In the genomic region with DNA sequence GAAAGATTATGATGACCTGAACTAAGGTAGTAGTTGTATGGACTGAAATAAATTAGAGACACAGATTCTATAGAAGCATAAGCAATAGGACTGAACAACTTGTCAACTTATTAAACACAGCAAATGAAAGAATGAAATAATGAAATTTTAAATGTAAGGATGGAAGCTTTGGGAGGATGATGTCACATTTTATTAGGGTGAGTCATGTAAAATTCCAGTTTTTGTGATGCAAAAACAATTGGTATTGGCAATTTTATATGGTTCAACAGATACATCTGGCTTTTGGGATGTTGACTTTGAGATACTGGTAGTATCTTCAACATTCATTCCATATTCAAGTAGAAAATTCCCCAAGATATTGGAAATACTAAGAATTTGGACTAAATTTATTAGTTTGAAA, we compare ENCODE assay signal across 21 cellular contexts.
DNase-seq lines count a peak whose midpoint lies in the region; ATAC-seq, FAIRE-seq and TF ChIP-seq lines count a peak whose summit lies in the region.
"Had no signal": no experiment of that assay in that cellular context is flagged by ENCODE, and none has a peak within 500 bp of the region (broad histone marks: within the 10 kb centered on the region; RNA-seq: fewer than 3 reads in every experiment).

No MANE protein-coding gene starts in this region.

- H3K4me1 ChIP-seq in mammary epithelial cell (ENCODE audit: insufficient read depth, low read length) (no peaks in the 10 kb centered on the region), PC-3 (ENCODE audit: insufficient read depth, low read length) (peaks cover 25% of the 10 kb centered on the region), endothelial cell of umbilical vein (ENCODE audit: control insufficient read depth, extremely low read depth, insufficient read depth, low read length) (peaks cover 3% of the 10 kb centered on the region), osteoblast (ENCODE audit: insufficient read depth, low read length) (no peaks in the 10 kb centered on the region)
- H3K4me1 ChIP-seq: BLaER1 treated with 17β-estradiol and CSF1 and Interleukin-3, amounts not matched to agents 10 nM and 100 nM had no signal

- no peak overlapping the region for H3K27ac Mint-ChIP-seq in MCF 10A (ENCODE audit: low read depth, unreplicated experiment)
- H3K27ac Mint-ChIP-seq: CD4-positive, CD25-positive, alpha-beta regulatory T cell had no signal

- no peak overlapping the region for H3K4me3 Mint-ChIP-seq in MCF 10A (ENCODE audit: unreplicated experiment)
- H3K4me3 Mint-ChIP-seq: CD4-positive, CD25-positive, alpha-beta regulatory T cell had no signal

- no peaks in the 10 kb centered on the region for H3K9me3 Mint-ChIP-seq in MCF 10A (ENCODE audit: unreplicated experiment)

- H3K36me3 ChIP-seq in mammary epithelial cell (ENCODE audit: insufficient read depth, low read length) (no peaks in the 10 kb centered on the region), PC-3 (ENCODE audit: low read depth, low read length) (no peaks in the 10 kb centered on the region), endothelial cell of umbilical vein (ENCODE audit: control insufficient read depth in 2 of 2, extremely low read depth in 1 of 2, insufficient read depth in 2 of 2, low read length in 2 of 2) (no peaks in the 10 kb centered on the region), osteoblast (ENCODE audit: insufficient read depth, low read length) (no peaks in the 10 kb centered on the region)
- H3K36me3 ChIP-seq: BLaER1 treated with 17β-estradiol and CSF1 and Interleukin-3, amounts not matched to agents 10 nM and 100 nM had no signal

- H3K4me2 ChIP-seq in mammary epithelial cell (ENCODE audit: insufficient read depth, low read depth, low read length): no peak overlapping the region
- no peak overlapping the region for H3K4me2 ChIP-seq in PC-3 (ENCODE audit: low read length)
- no peak overlapping the region for H3K4me2 ChIP-seq in endothelial cell of umbilical vein (ENCODE audit: insufficient read depth, low read length)
- H3K4me2 ChIP-seq in osteoblast (ENCODE audit: insufficient read depth, low read length): no peak overlapping the region
- H3K4me2 ChIP-seq: BLaER1 treated with 17β-estradiol and CSF1 and Interleukin-3, amounts not matched to agents 10 nM and 100 nM had no signal

- no peaks in the 10 kb centered on the region for H3K9me2 ChIP-seq in PC-3 (replicated peaks; ENCODE audit: low read length)

- H3K27me3 ChIP-seq in mammary epithelial cell (ENCODE audit: insufficient read depth, low read length) (no peaks in the 10 kb centered on the region), PC-3 (ENCODE audit: low read length) (no peaks in the 10 kb centered on the region), endothelial cell of umbilical vein (ENCODE audit: control insufficient read depth in 2 of 2, insufficient read depth in 2 of 2, low read length in 2 of 2) (no peaks in the 10 kb centered on the region), osteoblast (ENCODE audit: insufficient read depth, low read length) (no peaks in the 10 kb centered on the region)
- H3K27me3 ChIP-seq: BLaER1 treated with 17β-estradiol and CSF1 and Interleukin-3, amounts not matched to agents 10 nM and 100 nM had no signal

- no peaks in the 10 kb centered on the region for H3K9me1 ChIP-seq in endothelial cell of umbilical vein (replicated peaks; ENCODE audit: control insufficient read depth, extremely low read depth, insufficient read depth, low read length)

- H3K27ac ChIP-seq in mammary epithelial cell (ENCODE audit: insufficient read depth, low read depth, low read length) (no peak overlapping the region), PC-3 (ENCODE audit: low read length) (no peak overlapping the region), endothelial cell of umbilical vein (ENCODE audit: insufficient read depth, low read depth, low read length) (no peak overlapping the region), osteoblast (ENCODE audit: low read depth, low read length) (no peak overlapping the region)
- H3K27ac ChIP-seq: BLaER1 treated with 17β-estradiol and CSF1 and Interleukin-3, amounts not matched to agents 10 nM and 100 nM; HL-60 had no signal

- H3K4me1 Mint-ChIP-seq in MCF 10A (ENCODE audit: insufficient read depth, unreplicated experiment): peaks cover 6% of the 10 kb centered on the region
- H3K4me1 Mint-ChIP-seq: CD4-positive, CD25-positive, alpha-beta regulatory T cell had no signal

- H3K79me2 ChIP-seq in mammary epithelial cell (ENCODE audit: insufficient read depth, low read length) (no peaks in the 10 kb centered on the region), PC-3 (ENCODE audit: low read length) (no peaks in the 10 kb centered on the region), endothelial cell of umbilical vein (ENCODE audit: control insufficient read depth, insufficient read depth, low read length) (no peaks in the 10 kb centered on the region), osteoblast (ENCODE audit: insufficient read depth, low read length) (no peaks in the 10 kb centered on the region)

- H2AFZ ChIP-seq in mammary epithelial cell (ENCODE audit: low read depth, low read length): no peak overlapping the region
- no peak overlapping the region for H2AFZ ChIP-seq in PC-3 (ENCODE audit: low read length)
- no peak overlapping the region for H2AFZ ChIP-seq in endothelial cell of umbilical vein (ENCODE audit: low read depth, low read length)
- H2AFZ ChIP-seq in osteoblast (ENCODE audit: low read length): no peak overlapping the region

- H3K4me3 ChIP-seq in mammary epithelial cell (replicated peaks in 1 of 3; ENCODE audit: insufficient read depth in 1 of 3, low read depth in 2 of 3, low read length in 3 of 3) (no peak overlapping the region), PC-3 (ENCODE audit: low read length) (no peak overlapping the region), endothelial cell of umbilical vein (replicated peaks in 1 of 3; ENCODE audit: insufficient read depth in 1 of 3, low read depth in 1 of 3, low read length in 3 of 3) (no peak overlapping the region), osteoblast (ENCODE audit: insufficient read depth, low read length) (no peak overlapping the region)
- H3K4me3 ChIP-seq: BLaER1 treated with 17β-estradiol and CSF1 and Interleukin-3, amounts not matched to agents 10 nM and 100 nM had no signal

- dilution Hi-C loops in mammary epithelial cell (cut with HindIII; ENCODE audit: low sequenced_read_pairs) (no loop called here), endothelial cell of umbilical vein (cut with MboI; ENCODE audit: extremely low pct_ligation_motif_present, low sequenced_read_pairs) (no loop called here)

- H3F3A ChIP-seq in PC-3 (ENCODE audit: low read length, unreplicated experiment): no peaks in the 10 kb centered on the region

- FAIRE-seq in endothelial cell of umbilical vein (lab: Jason Lieb, UNC): no peak
- FAIRE-seq: GM12892, GM19239, H54 had no signal

- TF ChIP-seq CTCF in mammary epithelial cell (conservative IDR thresholded peaks at IDR 0.05 in 1 of 2, IDR thresholded peaks at IDR 0.05 in 1 of 2; ENCODE audit: extremely low read depth in 1 of 2, insufficient read depth in 1 of 2, low read depth in 1 of 2, low read length in 2 of 2): no peak
- TF ChIP-seq CTCF in MCF 10A (IDR thresholded peaks at IDR 0.05; ENCODE audit: unreplicated experiment): no peak
- TF ChIP-seq CTCF in PC-3 (conservative IDR thresholded peaks at IDR 0.05; ENCODE audit: low read depth, low read length): no peak
- TF ChIP-seq CTCF in endothelial cell of umbilical vein (IDR thresholded peaks at IDR 0.05; ENCODE audit: extremely low read depth in 1 of 2, insufficient read depth in 1 of 2, low read depth in 1 of 2, low read length in 2 of 2): no peak
- no peak for TF ChIP-seq CTCF in osteoblast (IDR thresholded peaks at IDR 0.05; ENCODE audit: extremely low read depth, low read depth, low read length)

- H3K9me3 ChIP-seq in mammary epithelial cell (replicated peaks; ENCODE audit: insufficient read depth, low read length) (no peaks in the 10 kb centered on the region), PC-3 (ENCODE audit: low read length) (no peaks in the 10 kb centered on the region), endothelial cell of umbilical vein (replicated peaks; ENCODE audit: control insufficient read depth, insufficient read depth, low read length) (no peaks in the 10 kb centered on the region), osteoblast (ENCODE audit: low read depth, low read length) (no peaks in the 10 kb centered on the region)
- H3K9me3 ChIP-seq: BLaER1 treated with 17β-estradiol and CSF1 and Interleukin-3, amounts not matched to agents 10 nM and 100 nM had no signal

- H4K20me1 ChIP-seq in mammary epithelial cell (ENCODE audit: insufficient read depth, low read length) (no peaks in the 10 kb centered on the region), PC-3 (ENCODE audit: low read length) (no peaks in the 10 kb centered on the region), endothelial cell of umbilical vein (replicated peaks; ENCODE audit: control insufficient read depth, extremely low read depth, insufficient read depth, low read length) (no peaks in the 10 kb centered on the region), osteoblast (ENCODE audit: insufficient read depth, low read length) (no peaks in the 10 kb centered on the region)
- H4K20me1 ChIP-seq: BLaER1 treated with 17β-estradiol and CSF1 and Interleukin-3, amounts not matched to agents 10 nM and 100 nM had no signal

- POLR2A ChIA-PET in MCF 10A (lab: Yijun Ruan, JAX): no interaction called here
- POLR2A ChIA-PET in PC-3 (lab: Charles Lee; ENCODE audit: unreplicated experiment): no interaction called here
- POLR2A ChIA-PET in endothelial cell of umbilical vein (lab: Charles Lee): no interaction called here

- CTCF ChIA-PET in mammary epithelial cell (lab: Charles Lee; ENCODE audit: low non-redundant PET): no interaction called here
- CTCF ChIA-PET in MCF 10A (lab: Yijun Ruan, JAX): no interaction called here
- CTCF ChIA-PET in PC-3 (lab: Charles Lee): interaction anchor here (0.6 kb wide), 1 partner anchor 197 kb away, joined by 4 read pairs; no protein-coding TSS in a partner anchor
- CTCF ChIA-PET in endothelial cell of umbilical vein (lab: Charles Lee): no interaction called here

- no peaks in the 10 kb centered on the region for H3K36me3 Mint-ChIP-seq in MCF 10A (ENCODE audit: insufficient read depth, unreplicated experiment)
- H3K36me3 Mint-ChIP-seq: CD4-positive, CD25-positive, alpha-beta regulatory T cell had no signal

- no peak for ATAC-seq in PC-3
- ATAC-seq: HCT116 had no signal

- intact Hi-C loops in mammary epithelial cell (cut with micrococcal nuclease) (no loop called here), MCF 10A (cut with micrococcal nuclease) (no loop called here), PC-3 (cut with micrococcal nuclease) (no loop called here), endothelial cell of umbilical vein (cut with micrococcal nuclease) (no loop called here)

- no TSS peak for BruUV-seq in mammary epithelial cell (replicated peaks; lab: Mats Ljungman, UMichigan)
- no TSS peak for BruUV-seq in MCF 10A (replicated peaks; lab: Mats Ljungman, UMichigan)
- no TSS peak for BruUV-seq in PC-3 (replicated peaks; lab: Mats Ljungman, UMichigan)
- BruUV-seq in endothelial cell of umbilical vein (replicated peaks; lab: Mats Ljungman, UMichigan): no TSS peak

- in situ Hi-C loops in mammary epithelial cell (cut with MboI; ENCODE audit: low sequenced_read_pairs in 2 of 2): no loop called here

- peak; percentile 18 for DNase-seq in mammary epithelial cell
- no peak for DNase-seq in MCF 10A (ENCODE audit: unreplicated experiment)
- DNase-seq in PC-3: peak; percentile 46
- no peak for DNase-seq in endothelial cell of umbilical vein (ENCODE audit: low read depth, low spot score)
- DNase-seq in osteoblast (ENCODE audit: insufficient read length, low spot score, missing footprints): peak; percentile 25
- no peak for DNase-seq in T1000 (lab: John Stamatoyannopoulos, UW)
- DNase-seq in NCI-H524 treated with DMSO at 0.1 percent for 48 hours (lab: John Stamatoyannopoulos, UW): no peak
- DNase-seq in NCI-H345 (lab: John Stamatoyannopoulos, UW): no peak
- DNase-seq: 8988T; ACHN; Calu3; CD4-positive, CD25-positive, alpha-beta regulatory T cell; DMS 273 treated with DMSO at 0.1 percent for 48 hours; GDM1; IMR-90 had no signal

- no peaks in the 10 kb centered on the region for H3K27me3 Mint-ChIP-seq in MCF 10A (ENCODE audit: insufficient read depth, unreplicated experiment)
- H3K27me3 Mint-ChIP-seq: CD4-positive, CD25-positive, alpha-beta regulatory T cell had no signal

- H3K9ac ChIP-seq in mammary epithelial cell (ENCODE audit: insufficient read depth, low read length) (no peak overlapping the region), PC-3 (ENCODE audit: low read length) (no peak overlapping the region), endothelial cell of umbilical vein (replicated peaks; ENCODE audit: extremely low read depth, insufficient read depth, low read length) (no peak overlapping the region)
- H3K9ac ChIP-seq: BLaER1 treated with 17β-estradiol and CSF1 and Interleukin-3, amounts not matched to agents 10 nM and 100 nM had no signal

- no peak for TF ChIP-seq POLR2A in endothelial cell of umbilical vein (IDR thresholded peaks at IDR 0.05; ENCODE audit: low read depth, low read length)

Comparison
In these comparisons a context has a peak if more than half of its experiments do, and no peak if none do; other contexts are left out.
1. DNase-seq: peak in mammary epithelial cell (single experiment), PC-3 (single experiment) and osteoblast (single experiment); none in MCF 10A (single experiment), endothelial cell of umbilical vein (single experiment), T1000 (single experiment), NCI-H524 treated with DMSO at 0.1 percent for 48 hours (single experiment) and NCI-H345 (single experiment).